ENCODE assay signal across 9 cellular contexts in the genomic region with DNA sequence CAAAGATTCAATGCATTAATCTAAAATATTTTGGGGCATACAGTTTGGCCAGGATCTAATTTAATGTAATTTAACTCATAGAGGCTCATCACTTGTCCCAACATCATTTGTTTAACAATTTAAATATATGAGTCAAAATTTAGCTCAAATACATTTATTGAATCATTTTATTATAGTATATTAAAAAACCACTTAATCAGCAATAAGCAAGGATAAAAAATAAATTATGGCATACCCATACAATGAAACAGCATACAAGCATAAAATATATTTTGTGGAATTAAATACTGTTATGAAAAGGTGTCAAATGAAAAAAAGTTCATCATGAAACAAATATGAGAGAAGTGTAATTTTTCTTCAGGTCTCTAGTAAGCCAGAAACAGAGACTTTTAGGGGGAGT.
"Had no signal": no experiment of that assay in that cellular context is flagged by ENCODE, and none has a peak within 500 bp of the region (broad histone marks: within the 10 kb centered on the region; RNA-seq: fewer than 3 reads in every experiment).

No MANE protein-coding gene starts in this region.

- H3K9me3 Mint-ChIP-seq: HFFc6, IgD-negative memory B cell had no signal

- H3K9me3 ChIP-seq: HAP-1 had no signal

- H3K4me1 Mint-ChIP-seq: IgD-negative memory B cell had no signal

- H3K9ac ChIP-seq: GM23248 had no signal

- H3K27ac Mint-ChIP-seq: HFFc6, IgD-negative memory B cell had no signal

- ATAC-seq: HCT116 had no signal

- H3K27ac ChIP-seq: GM23248, HL-60 had no signal

- DNase-seq: GM23248, GOT3, H7, HFFc6, KG1 had no signal

- H3K4me3 Mint-ChIP-seq: HFFc6, IgD-negative memory B cell had no signal

- H2AFZ ChIP-seq: GM23248 had no signal

- H3K27me3 Mint-ChIP-seq: IgD-negative memory B cell had no signal

- H3K4me3 ChIP-seq: GM23248, HAP-1 had no signal
